ENCODE assay signal across 1 cellular context in genomic region chr10:32054087-32054486, GRCh38.
A peak's percentile ranks its signal among the peaks of the same experiment; 100 is the strongest.
TF ChIP-seq lines count a peak whose summit lies in the region.

No MANE protein-coding gene starts in this region.

TF ChIP-seq in HEK293, 187 proteins besides CTCF, POLR2A, EP300 and RAD21 (continued from another document):
- TF ChIP-seq, protein P1, sequence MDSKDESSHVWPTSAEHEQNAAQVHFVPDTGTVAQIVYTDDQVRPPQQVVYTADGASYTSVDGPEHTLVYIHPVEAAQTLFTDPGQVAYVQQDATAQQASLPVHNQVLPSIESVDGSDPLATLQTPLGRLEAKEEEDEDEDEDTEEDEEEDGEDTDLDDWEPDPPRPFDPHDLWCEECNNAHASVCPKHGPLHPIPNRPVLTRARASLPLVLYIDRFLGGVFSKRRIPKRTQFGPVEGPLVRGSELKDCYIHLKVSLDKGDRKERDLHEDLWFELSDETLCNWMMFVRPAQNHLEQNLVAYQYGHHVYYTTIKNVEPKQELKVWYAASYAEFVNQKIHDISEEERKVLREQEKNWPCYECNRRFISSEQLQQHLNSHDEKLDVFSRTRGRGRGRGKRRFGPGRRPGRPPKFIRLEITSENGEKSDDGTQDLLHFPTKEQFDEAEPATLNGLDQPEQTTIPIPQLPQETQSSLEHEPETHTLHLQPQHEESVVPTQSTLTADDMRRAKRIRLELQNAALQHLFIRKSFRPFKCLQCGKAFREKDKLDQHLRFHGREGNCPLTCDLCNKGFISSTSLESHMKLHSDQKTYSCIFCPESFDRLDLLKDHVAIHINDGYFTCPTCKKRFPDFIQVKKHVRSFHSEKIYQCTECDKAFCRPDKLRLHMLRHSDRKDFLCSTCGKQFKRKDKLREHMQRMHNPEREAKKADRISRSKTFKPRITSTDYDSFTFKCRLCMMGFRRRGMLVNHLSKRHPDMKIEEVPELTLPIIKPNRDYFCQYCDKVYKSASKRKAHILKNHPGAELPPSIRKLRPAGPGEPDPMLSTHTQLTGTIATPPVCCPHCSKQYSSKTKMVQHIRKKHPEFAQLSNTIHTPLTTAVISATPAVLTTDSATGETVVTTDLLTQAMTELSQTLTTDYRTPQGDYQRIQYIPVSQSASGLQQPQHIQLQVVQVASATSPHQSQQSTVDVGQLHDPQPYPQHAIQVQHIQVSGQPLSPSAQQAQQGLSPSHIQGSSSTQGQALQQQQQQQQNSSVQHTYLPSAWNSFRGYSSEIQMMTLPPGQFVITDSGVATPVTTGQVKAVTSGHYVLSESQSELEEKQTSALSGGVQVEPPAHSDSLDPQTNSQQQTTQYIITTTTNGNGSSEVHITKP (tag by site-specific recombination; IDR thresholded peaks at IDR 0.05) = 0 out of 2 replicates have a peak, but pooled peaks have one; percentile 13
- TF ChIP-seq ZNF585B (tag by site-specific recombination; IDR thresholded peaks at IDR 0.05) = no peak
- 0 out of 2 replicates have a peak, but pooled peaks have one; percentile 36 for TF ChIP-seq ZEB2 (tag by site-specific recombination; IDR thresholded peaks at IDR 0.05)
- TF ChIP-seq IKZF3 (tag by site-specific recombination; IDR thresholded peaks at IDR 0.05) = peak; percentile 71; the same call in 1 of the 2 replicates
- peak; percentile 75 for TF ChIP-seq ZNF629 (tag by site-specific recombination; IDR thresholded peaks at IDR 0.05)
- peak; percentile 45; the same call in 1 of the 2 replicates for TF ChIP-seq ZNF660 (tag by site-specific recombination; IDR thresholded peaks at IDR 0.05)
- no peak for TF ChIP-seq ZSCAN16 (tag by site-specific recombination; IDR thresholded peaks at IDR 0.05)
- TF ChIP-seq HOXD13 (CRISPR knock-in tag; IDR thresholded peaks at IDR 0.05; ENCODE audit: borderline replicate concordance) = no peak
- TF ChIP-seq, protein P2, sequence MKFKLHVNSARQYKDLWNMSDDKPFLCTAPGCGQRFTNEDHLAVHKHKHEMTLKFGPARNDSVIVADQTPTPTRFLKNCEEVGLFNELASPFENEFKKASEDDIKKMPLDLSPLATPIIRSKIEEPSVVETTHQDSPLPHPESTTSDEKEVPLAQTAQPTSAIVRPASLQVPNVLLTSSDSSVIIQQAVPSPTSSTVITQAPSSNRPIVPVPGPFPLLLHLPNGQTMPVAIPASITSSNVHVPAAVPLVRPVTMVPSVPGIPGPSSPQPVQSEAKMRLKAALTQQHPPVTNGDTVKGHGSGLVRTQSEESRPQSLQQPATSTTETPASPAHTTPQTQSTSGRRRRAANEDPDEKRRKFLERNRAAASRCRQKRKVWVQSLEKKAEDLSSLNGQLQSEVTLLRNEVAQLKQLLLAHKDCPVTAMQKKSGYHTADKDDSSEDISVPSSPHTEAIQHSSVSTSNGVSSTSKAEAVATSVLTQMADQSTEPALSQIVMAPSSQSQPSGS (tag by site-specific recombination; IDR thresholded peaks at IDR 0.05; ENCODE audit: low read depth) = peak; percentile 84
